ENCODE assay signal across 8 cellular contexts in genomic region chr3:197456271-197457091, GRCh38.
A peak's percentile ranks its signal among the peaks of the same experiment; 100 is the strongest.
DNase-seq lines count a peak whose midpoint lies in the region; ATAC-seq and TF ChIP-seq lines count a peak whose summit lies in the region.

No MANE protein-coding gene starts in this region.

- DNase-seq in adrenal gland, result peak; percentile 78 to 94 (median 90)
- peak; percentile 93 for DNase-seq in right atrium auricular region (ENCODE audit: low spot score)
- DNase-seq in renal cortical epithelial cell (ENCODE audit: low read depth), result peak; percentile 74
- no peak for DNase-seq in NOMO-1 treated with DMSO at 0.1 percent for 48 hours (lab: John Stamatoyannopoulos, UW; ENCODE audit: unreplicated experiment)
- no peak for DNase-seq in NCI-H526 (lab: John Stamatoyannopoulos, UW)

- H3K27ac ChIP-seq in ACC112 (ENCODE audit: low read depth, low read length), result peak overlapping the region; percentile 73
- no peak overlapping the region for H3K27ac ChIP-seq in OCI-LY3 (ENCODE audit: low read length)
- H3K27ac ChIP-seq in adrenal gland, result peak overlapping the region; percentile 38 to 90 (median 79)
- H3K27ac ChIP-seq in right atrium auricular region, result peak overlapping the region; percentile 65 to 76

- H3K79me2 ChIP-seq in ACC112 (ENCODE audit: control insufficient read depth, insufficient read depth, low read length, unreplicated experiment) (no peaks in the 10 kb centered on the region), OCI-LY3 (ENCODE audit: low read length) (no peaks in the 10 kb centered on the region)

- H3K9ac ChIP-seq in OCI-LY3 (ENCODE audit: low read length), result peak overlapping the region; percentile 86

- no peak for TF ChIP-seq CTCF in OCI-LY3 (IDR thresholded peaks at IDR 0.05; ENCODE audit: low read depth, low read length)
- TF ChIP-seq CTCF in adrenal gland (IDR thresholded peaks at IDR 0.05), result no peak
- TF ChIP-seq CTCF in right atrium auricular region (IDR thresholded peaks at IDR 0.05), result no peak

- H3K4me2 ChIP-seq in OCI-LY3 (ENCODE audit: low read length), result peak overlapping the region; percentile 81

- intact Hi-C loops in adrenal gland (cut with DNase I), result no loop called here

- 3 to 34% (median 10%) methylated on average over 9 to 47 of the region's 47 CpGs for whole genome bisulfite sequencing in adrenal gland, 4 donors

- peak; percentile 63 for ATAC-seq in GM21367 (IDR thresholded peaks at IDR 0.05; ENCODE audit: unreplicated experiment)

- TF ChIP-seq POLR2A in adrenal gland (IDR thresholded peaks at IDR 0.05), result peak in 1 of 2 donors; percentile 63

- H3K4me3 ChIP-seq in ACC112 (ENCODE audit: low read depth, low read length) (peak overlapping the region; percentile 75), OCI-LY3 (ENCODE audit: low read length) (peak overlapping the region; percentile 97), adrenal gland (peak overlapping the region in 3 of 4 donors; percentile 51 to 60 (median 58)), right atrium auricular region (peak overlapping the region; percentile 35 to 62)

- H3K4me1 ChIP-seq in ACC112 (ENCODE audit: control insufficient read depth, insufficient read depth, low read length, unreplicated experiment) (peaks cover 12% of the 10 kb centered on the region), OCI-LY3 (ENCODE audit: low read length) (peaks cover 5% of the 10 kb centered on the region; the same call in 1 of the 2 replicates), adrenal gland (replicated peaks in 1 of 2) (peaks cover 0 to 5% of the 10 kb centered on the region in 2 donors), right atrium auricular region (peaks cover 0 to 4% of the 10 kb centered on the region in 2 donors)

- H3K36me3 ChIP-seq in ACC112 (ENCODE audit: insufficient read depth, low read length), result no peaks in the 10 kb centered on the region
- no peaks in the 10 kb centered on the region for H3K36me3 ChIP-seq in OCI-LY3 (replicated peaks; ENCODE audit: low read depth, low read length)
- H3K36me3 ChIP-seq in adrenal gland (replicated peaks in 1 of 2), result no peaks in the 10 kb centered on the region
- H3K36me3 ChIP-seq in right atrium auricular region, result no peaks in the 10 kb centered on the region

- H3K9me3 ChIP-seq in OCI-LY3 (ENCODE audit: insufficient read depth, low read length) (no peaks in the 10 kb centered on the region), adrenal gland (replicated peaks in 1 of 3) (no peaks in the 10 kb centered on the region), right atrium auricular region (no peaks in the 10 kb centered on the region)

- no peaks in the 10 kb centered on the region for H4K20me1 ChIP-seq in OCI-LY3 (ENCODE audit: insufficient read depth, low read length)

- no peaks in the 10 kb centered on the region for H3K27me3 ChIP-seq in ACC112 (ENCODE audit: insufficient read depth, low read length)
- H3K27me3 ChIP-seq in OCI-LY3 (ENCODE audit: low read depth, low read length), result peaks cover 15% of the 10 kb centered on the region
- H3K27me3 ChIP-seq in adrenal gland, result no peaks in the 10 kb centered on the region
- H3K27me3 ChIP-seq in right atrium auricular region, result no peaks in the 10 kb centered on the region

- H2AFZ ChIP-seq in ACC112 (ENCODE audit: low read length, unreplicated experiment) (peak overlapping the region; percentile 94), OCI-LY3 (ENCODE audit: low read depth, low read length) (peak overlapping the region; percentile 94)

Comparison
In these comparisons a context has a peak if more than half of its experiments do, and no peak if none do; other contexts are left out.
1. DNase-seq: peak in adrenal gland (7 of 7), right atrium auricular region (single experiment) and renal cortical epithelial cell (single experiment); none in NOMO-1 treated with DMSO at 0.1 percent for 48 hours (single experiment) and NCI-H526 (0 of 2).
2. Peak in every context shown above with its lines, with median percentiles within 50 percentile points of each other: H3K4me3 ChIP-seq.